Comparison of ENCODE assay signal across 11 cellular contexts in the genomic region with DNA sequence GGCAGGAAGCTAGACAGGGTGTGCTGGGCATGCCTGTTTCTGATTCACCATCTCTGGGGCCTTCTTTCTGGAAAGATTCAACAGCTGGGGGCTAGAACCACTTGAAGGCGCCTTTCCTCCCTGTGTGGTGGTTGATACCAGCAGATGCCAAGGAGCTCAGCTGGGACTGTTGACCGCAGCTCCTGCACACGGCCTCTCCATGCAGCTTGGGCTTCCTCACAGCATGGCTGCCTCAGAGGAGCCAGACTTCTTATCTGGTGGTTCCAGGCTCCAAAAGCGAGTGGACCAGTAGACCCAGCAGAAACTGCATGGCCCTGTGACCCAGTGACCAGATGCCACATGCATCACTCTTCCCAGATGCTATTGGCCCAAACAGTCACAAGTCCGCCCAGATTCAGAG.
"Had no signal": no experiment of that assay in that cellular context is flagged by ENCODE, and none has a peak within 500 bp of the region (broad histone marks: within the 10 kb centered on the region; RNA-seq: fewer than 3 reads in every experiment).

No MANE protein-coding gene starts in this region.

- H3K27me3 Mint-ChIP-seq: activated CD8-positive, alpha-beta memory T cell treated with anti-CD3 and anti-CD28 coated beads, Interleukin-2, amount 10 ng/mL, durations not matched to agents 7 days and 5 days had no signal

- ATAC-seq: activated CD8-positive, alpha-beta memory T cell treated with anti-CD3 and anti-CD28 coated beads, Interleukin-2, amount 10 ng/mL, durations not matched to agents 7 days and 5 days; gastrocnemius medialis; lower lobe of right lung; naive thymus-derived CD4-positive, alpha-beta T cell had no signal

- H3K4me1 Mint-ChIP-seq: activated CD8-positive, alpha-beta memory T cell treated with anti-CD3 and anti-CD28 coated beads, Interleukin-2, amount 10 ng/mL, durations not matched to agents 7 days and 5 days; activated naive CD4-positive, alpha-beta T cell treated with anti-CD3 and anti-CD28 coated beads, Interleukin-2, amount 10 ng/mL, durations not matched to agents 7 days and 5 days; naive thymus-derived CD4-positive, alpha-beta T cell had no signal

- DNase-seq: activated CD8-positive, alpha-beta memory T cell treated with anti-CD3 and anti-CD28 coated beads, Interleukin-2, amount 10 ng/mL, durations not matched to agents 7 days and 5 days; activated naive CD4-positive, alpha-beta T cell treated with anti-CD3 and anti-CD28 coated beads, Interleukin-2, amount 10 ng/mL, durations not matched to agents 7 days and 5 days; cortex of kidney; effector CD8-positive, alpha-beta T cell; gastrocnemius medialis; hippocampal formation; lower lobe of right lung; nucleus accumbens; SHP77 treated with DMSO at 0.1 percent for 48 hours; T-helper 2 cell had no signal

- H3K27ac Mint-ChIP-seq: activated CD8-positive, alpha-beta memory T cell treated with anti-CD3 and anti-CD28 coated beads, Interleukin-2, amount 10 ng/mL, durations not matched to agents 7 days and 5 days; activated naive CD4-positive, alpha-beta T cell treated with anti-CD3 and anti-CD28 coated beads, Interleukin-2, amount 10 ng/mL, durations not matched to agents 7 days and 5 days; naive thymus-derived CD4-positive, alpha-beta T cell had no signal

- H3K4me3 Mint-ChIP-seq: activated CD8-positive, alpha-beta memory T cell treated with anti-CD3 and anti-CD28 coated beads, Interleukin-2, amount 10 ng/mL, durations not matched to agents 7 days and 5 days; activated naive CD4-positive, alpha-beta T cell treated with anti-CD3 and anti-CD28 coated beads, Interleukin-2, amount 10 ng/mL, durations not matched to agents 7 days and 5 days; naive thymus-derived CD4-positive, alpha-beta T cell had no signal

- H3K36me3 Mint-ChIP-seq: activated CD8-positive, alpha-beta memory T cell treated with anti-CD3 and anti-CD28 coated beads, Interleukin-2, amount 10 ng/mL, durations not matched to agents 7 days and 5 days; activated naive CD4-positive, alpha-beta T cell treated with anti-CD3 and anti-CD28 coated beads, Interleukin-2, amount 10 ng/mL, durations not matched to agents 7 days and 5 days had no signal
